Comparison of ENCODE assay signal across 8 cellular contexts in genomic region chr9:114385412-114386181, GRCh38. TPM values are rescaled to one million over a fixed set of nuclear protein-coding genes. Genes with fewer than 3 reads are reported as not detected.
DNase-seq lines count a peak whose midpoint lies in the region; ATAC-seq and TF ChIP-seq lines count a peak whose summit lies in the region.

No MANE protein-coding gene starts in this region.

- POLR2A ChIA-PET in Panc1 (lab: Charles Lee) = interaction anchor here (0.9 kb wide), 1 partner anchor 1144 kb away, joined by 3 read pairs; no protein-coding TSS in a partner anchor

- no peak overlapping the region for H3K27ac ChIP-seq in Panc1 (ENCODE audit: low read length)
- H3K27ac ChIP-seq in upper lobe of left lung = peak overlapping the region; percentile 87 to 95 (median 92)

- TF ChIP-seq CTCF in Panc1 (IDR thresholded peaks at IDR 0.05) = no peak
- TF ChIP-seq CTCF in upper lobe of left lung (IDR thresholded peaks at IDR 0.05) = no peak

- H3K36me3 ChIP-seq in Panc1 (ENCODE audit: control insufficient read depth, insufficient read depth, low read length) = no peaks in the 10 kb centered on the region
- H3K36me3 ChIP-seq in upper lobe of left lung = peaks cover 0 to 7% (median 2%) of the 10 kb centered on the region in 4 donors

- no TSS peak for BruUV-seq in Panc1 (replicated peaks; lab: Mats Ljungman, UMichigan)

- no peak overlapping the region for H3K4me3 ChIP-seq in Panc1 (ENCODE audit: low read depth in 2 of 2, low read length in 2 of 2)
- peak overlapping the region in 3 of 4 donors; percentile 49 to 71 (median 64) for H3K4me3 ChIP-seq in upper lobe of left lung

- DNase-seq in Panc1 (ENCODE audit: low read depth, low spot score) = no peak
- DNase-seq in activated T-helper 1 cell treated with anti-CD3 and anti-CD28 coated beads, Interleukin-2, amount 50 U/mL, for 16 hours (ENCODE audit: low read depth in 1 of 2, low spot score in 1 of 2) = peak; percentile 63 to 81
- DNase-seq in foreskin melanocyte = peak; percentile 92
- peak; percentile 82 for DNase-seq in pons (ENCODE audit: low spot score)
- DNase-seq in upper lobe of left lung = peak in 1 of 2 donors; percentile 92
- DNase-seq in COR-L47 (lab: John Stamatoyannopoulos, UW) = no peak

- intact Hi-C loops in Panc1 (cut with micrococcal nuclease; ENCODE audit: unreplicated experiment) = no loop called here

- TF ChIP-seq EP300 in upper lobe of left lung (IDR thresholded peaks at IDR 0.05) = peak in 2 of 4 donors; percentile 59 to 78

- ATAC-seq in GM18502 (IDR thresholded peaks at IDR 0.05; ENCODE audit: poor library complexity, unreplicated experiment) (peak; percentile 85), HG02943 (IDR thresholded peaks at IDR 0.05; ENCODE audit: low read depth, unreplicated experiment) (peak; percentile 84), Panc1 (peak; percentile 52), upper lobe of left lung (ENCODE audit: low FRiP score in 2 of 2) (peak; percentile 75 to 78)

- 57 to 59% methylated on average over 3 to 11 of the region's 11 CpGs for WGBS in upper lobe of left lung, 2 donors

- H3K27me3 ChIP-seq in Panc1 (ENCODE audit: control insufficient read depth, insufficient read depth, low read length) (no peaks in the 10 kb centered on the region), upper lobe of left lung (no peaks in the 10 kb centered on the region)

- H3K9me3 ChIP-seq in Panc1 (ENCODE audit: control insufficient read depth, insufficient read depth, low read depth, low read length) (no peaks in the 10 kb centered on the region), upper lobe of left lung (no peaks in the 10 kb centered on the region)

- TF ChIP-seq POLR2A in upper lobe of left lung (IDR thresholded peaks at IDR 0.05) = peak in 2 of 4 donors; percentile 59 to 91

- in situ Hi-C loops in Panc1 (cut with HindIII; ENCODE audit: low pct_unique_long_range_greater_than_20kb, low sequenced_read_pairs) = no loop called here

- H3K4me1 ChIP-seq in Panc1 (ENCODE audit: control insufficient read depth, insufficient read depth, low read length) = no peaks in the 10 kb centered on the region
- H3K4me1 ChIP-seq in upper lobe of left lung = peaks cover 63 to 88% (median 72%) of the 10 kb centered on the region in 4 donors

- CTCF ChIA-PET in Panc1 (lab: Charles Lee) = no interaction called here

RNA-seq across cellular contexts. Expression of gene AKNA, which starts 2.2 kb away (rescaled TPM):
- total RNA-seq in Panc1 (2021; ENCODE audit: unreplicated experiment) = 10.1 TPM
- polyA plus RNA-seq in Panc1 (2012; ENCODE audit: insufficient read length) = 6.9 TPM
- 100 to 1,000 TPM in 1 of 6 donors, 10 to 100 TPM in 5; 38.3 to 152 (median 61.5) TPM for total RNA-seq in upper lobe of left lung

RNA-seq across cellular contexts. Expression of gene ORM2, which starts 55.9 kb away (rescaled TPM):
- total RNA-seq in Panc1 (2021; ENCODE audit: unreplicated experiment) = 0.77 TPM
- polyA plus RNA-seq in Panc1 (2012; ENCODE audit: insufficient read length) = not detected
- total RNA-seq in upper lobe of left lung = 1 to 10 TPM in 4 of 6 donors, not detected in 2; 2.2 to 5.5 (median 4.0) TPM

Comparison
In these comparisons a context has a peak if more than half of its experiments do, and no peak if none do; other contexts are left out.
1. DNase-seq: peak in activated T-helper 1 cell treated with anti-CD3 and anti-CD28 coated beads, Interleukin-2, amount 50 U/mL, for 16 hours (2 of 2), foreskin melanocyte (single experiment) and pons (single experiment); none in Panc1 (single experiment) and COR-L47 (single experiment).
2. H3K4me3 ChIP-seq: peak in upper lobe of left lung (3 of 4); none in Panc1 (0 of 2).
3. Peak in every context shown above with its lines, with median percentiles within 50 percentile points of each other: ATAC-seq.